In genomic region chr9:98097836-98098235, GRCh38 we compare ENCODE assay signal across 10 cellular contexts. TPM values are rescaled to one million over a fixed set of nuclear protein-coding genes. Genes with fewer than 3 reads are reported as not detected.
DNase-seq lines count a peak whose midpoint lies in the region; ATAC-seq and TF ChIP-seq lines count a peak whose summit lies in the region.
"Had no signal": no experiment of that assay in that cellular context is flagged by ENCODE, and none has a peak within 500 bp of the region (broad histone marks: within the 10 kb centered on the region; RNA-seq: fewer than 3 reads in every experiment).

No MANE protein-coding gene starts in this region.

- no peak overlapping the region for H3K27ac ChIP-seq in upper lobe of left lung

- peaks cover 0 to 46% (median 18%) of the 10 kb centered on the region in 4 donors for H3K36me3 ChIP-seq in upper lobe of left lung

- DNase-seq in DMS153 treated with DMSO at 0.1 percent for 48 hours (lab: John Stamatoyannopoulos, UW; ENCODE audit: unreplicated experiment): peak; percentile 65
- DNase-seq in NCI-H1092 (lab: John Stamatoyannopoulos, UW): peak; percentile 23
- DNase-seq in activated CD4-positive, alpha-beta T cell treated with anti-CD3 and anti-CD28 coated beads, Interleukin-2, amount 50 U/mL, for 4 hours: peak; percentile 44 to 45
- peak; percentile 28 for DNase-seq in kidney tubule cell (ENCODE audit: low spot score)
- DNase-seq in NK-92 treated with Interleukin-12 subunit alpha and Interleukin-12 subunit beta, amount 100 ng/mL, for 24 hours (lab: John Stamatoyannopoulos, UW): no peak
- no peak for DNase-seq in upper lobe of left lung
- no peak for DNase-seq in NCI-H526 (lab: John Stamatoyannopoulos, UW)
- DNase-seq: NCI-H1048, nephron progenitor cell had no signal

- TF ChIP-seq POLR2A in upper lobe of left lung (IDR thresholded peaks at IDR 0.05): no peak

- H3K4me1 ChIP-seq in upper lobe of left lung: peaks cover 1 to 16% (median 10%) of the 10 kb centered on the region in 4 donors

- no peak for TF ChIP-seq EP300 in upper lobe of left lung (IDR thresholded peaks at IDR 0.05)

- H3K27me3 ChIP-seq in upper lobe of left lung: no peaks in the 10 kb centered on the region

- no peaks in the 10 kb centered on the region for H3K9me3 ChIP-seq in upper lobe of left lung

- no peak for TF ChIP-seq CTCF in upper lobe of left lung (IDR thresholded peaks at IDR 0.05)

- ATAC-seq in GM21447 (IDR thresholded peaks at IDR 0.05; ENCODE audit: unreplicated experiment) (no peak), upper lobe of left lung (ENCODE audit: low FRiP score in 2 of 2) (no peak)

- 72 to 74% methylated on average over 4 of the region's 4 CpGs for WGBS in upper lobe of left lung, 2 donors

- no peak overlapping the region for H3K4me3 ChIP-seq in upper lobe of left lung

RNA-seq across cellular contexts. Expression of gene TRIM14, which starts 21.2 kb away (rescaled TPM):
- total RNA-seq in upper lobe of left lung: 10 to 100 TPM; 28.6 to 52.1 (median 46.2) TPM

RNA-seq across cellular contexts. Expression of gene NANS, which starts 41.3 kb away (rescaled TPM):
- 10 to 100 TPM; 41.4 to 75.5 (median 60.7) TPM for total RNA-seq in upper lobe of left lung

Comparison
In these comparisons a context has a peak if more than half of its experiments do, and no peak if none do; other contexts are left out.
1. DNase-seq: peak in DMS153 treated with DMSO at 0.1 percent for 48 hours (single experiment), NCI-H1092 (single experiment), activated CD4-positive, alpha-beta T cell treated with anti-CD3 and anti-CD28 coated beads, Interleukin-2, amount 50 U/mL, for 4 hours (2 of 2) and kidney tubule cell (single experiment); none in NK-92 treated with Interleukin-12 subunit alpha and Interleukin-12 subunit beta, amount 100 ng/mL, for 24 hours (single experiment), upper lobe of left lung (0 of 2) and NCI-H526 (0 of 2).